Comparison of ENCODE assay signal across 9 cellular contexts in the genomic region with DNA sequence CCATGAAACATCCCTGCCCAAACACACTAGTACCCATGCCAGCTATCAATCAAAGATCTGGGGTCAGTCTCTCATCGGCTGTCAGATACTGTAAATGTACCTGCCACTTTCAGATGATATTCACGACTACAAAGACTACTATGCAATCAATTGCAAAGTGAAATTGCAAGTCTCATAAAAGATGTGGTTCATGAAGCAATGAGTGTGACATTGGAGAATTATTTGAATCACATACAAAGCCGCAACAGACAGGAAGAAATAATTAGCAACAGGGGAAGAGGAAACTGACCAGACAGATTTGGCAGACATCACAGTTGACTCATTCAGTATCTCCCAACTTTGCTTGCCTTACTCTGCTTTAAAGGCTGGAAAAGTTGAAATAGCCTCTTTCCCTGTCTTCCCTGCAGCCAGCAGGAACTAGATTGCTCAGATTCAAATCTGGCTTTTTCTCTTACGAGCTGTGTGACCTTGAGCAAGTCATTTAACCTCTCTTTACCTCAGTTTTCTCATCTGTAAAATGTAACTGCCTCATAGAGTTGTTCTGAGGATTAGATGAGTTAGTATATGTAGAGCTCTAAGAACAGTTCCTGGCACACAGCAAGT.
DNase-seq lines count a peak whose midpoint lies in the region; ATAC-seq and TF ChIP-seq lines count a peak whose summit lies in the region.
"Had no signal": no experiment of that assay in that cellular context is flagged by ENCODE, and none has a peak within 500 bp of the region (broad histone marks: within the 10 kb centered on the region; RNA-seq: fewer than 3 reads in every experiment).

No MANE protein-coding gene starts in this region.

- no peak overlapping the region for H2AFZ ChIP-seq in osteoblast (ENCODE audit: low read length)

- peak overlapping the region; percentile 56 for H3K4me2 ChIP-seq in osteoblast (ENCODE audit: insufficient read depth, low read length)

- H3K27me3 ChIP-seq in adipocyte (replicated peaks; ENCODE audit: control insufficient read depth, insufficient read depth, low read length) (peaks cover 3% of the 10 kb centered on the region), osteoblast (ENCODE audit: insufficient read depth, low read length) (no peaks in the 10 kb centered on the region)

- POLR2A ChIA-PET in activated CD8-positive, alpha-beta T cell treated with anti-CD3 and anti-CD28 coated beads for 36 hours (lab: Charles Lee): no interaction called here
- POLR2A ChIA-PET in activated CD8-positive, alpha-beta T cell treated with anti-CD3 and anti-CD28 coated beads, Interleukin-2, amount 10 ng/mL, durations not matched to agents 7 days and 5 days (lab: Charles Lee): no interaction called here

- in situ Hi-C loops in G401 (cut with HindIII; ENCODE audit: low sequenced_read_pairs): no loop called here

- CTCF ChIA-PET in activated CD8-positive, alpha-beta T cell treated with anti-CD3 and anti-CD28 coated beads for 36 hours (lab: Charles Lee): no interaction called here
- CTCF ChIA-PET in activated CD8-positive, alpha-beta T cell treated with anti-CD3 and anti-CD28 coated beads, Interleukin-2, amount 10 ng/mL, durations not matched to agents 7 days and 5 days (lab: Charles Lee): no interaction called here

- H3K36me3 ChIP-seq in adipocyte (ENCODE audit: control insufficient read depth, insufficient read depth, low read length, severe bottlenecking) (no peaks in the 10 kb centered on the region), osteoblast (ENCODE audit: insufficient read depth, low read length) (no peaks in the 10 kb centered on the region)

- no peaks in the 10 kb centered on the region for H3K36me3 Mint-ChIP-seq in activated CD8-positive, alpha-beta T cell treated with anti-CD3 and anti-CD28 coated beads for 36 hours (ENCODE audit: low read depth)
- H3K36me3 Mint-ChIP-seq in activated CD8-positive, alpha-beta T cell treated with anti-CD3 and anti-CD28 coated beads, Interleukin-2, amount 10 ng/mL, durations not matched to agents 7 days and 5 days (ENCODE audit: low read depth): no peaks in the 10 kb centered on the region

- H3K27ac Mint-ChIP-seq in activated CD8-positive, alpha-beta T cell treated with anti-CD3 and anti-CD28 coated beads for 36 hours: no peak overlapping the region
- no peak overlapping the region for H3K27ac Mint-ChIP-seq in activated CD8-positive, alpha-beta T cell treated with anti-CD3 and anti-CD28 coated beads, Interleukin-2, amount 10 ng/mL, durations not matched to agents 7 days and 5 days

- no peaks in the 10 kb centered on the region for H3K79me2 ChIP-seq in osteoblast (ENCODE audit: insufficient read depth, low read length)

- peaks cover 6% of the 10 kb centered on the region for H3K27me3 Mint-ChIP-seq in activated CD8-positive, alpha-beta T cell treated with anti-CD3 and anti-CD28 coated beads for 36 hours
- peaks cover 9% of the 10 kb centered on the region for H3K27me3 Mint-ChIP-seq in activated CD8-positive, alpha-beta T cell treated with anti-CD3 and anti-CD28 coated beads, Interleukin-2, amount 10 ng/mL, durations not matched to agents 7 days and 5 days (ENCODE audit: low read depth)

- intact Hi-C loops in activated CD8-positive, alpha-beta T cell treated with anti-CD3 and anti-CD28 coated beads for 36 hours (cut with micrococcal nuclease): no loop called here

- H4K20me1 ChIP-seq in osteoblast (ENCODE audit: insufficient read depth, low read length): no peaks in the 10 kb centered on the region

- no peak overlapping the region for H3K9ac ChIP-seq in adipocyte (ENCODE audit: low read length)

- H3K4me3 ChIP-seq in adipocyte (ENCODE audit: low read length) (no peak overlapping the region), osteoblast (ENCODE audit: insufficient read depth, low read length) (peak overlapping the region; percentile 22)

- no peaks in the 10 kb centered on the region for H3K4me1 Mint-ChIP-seq in activated CD8-positive, alpha-beta T cell treated with anti-CD3 and anti-CD28 coated beads for 36 hours (ENCODE audit: low read depth)
- peaks cover 3% of the 10 kb centered on the region for H3K4me1 Mint-ChIP-seq in activated CD8-positive, alpha-beta T cell treated with anti-CD3 and anti-CD28 coated beads, Interleukin-2, amount 10 ng/mL, durations not matched to agents 7 days and 5 days (ENCODE audit: low read depth)

- TF ChIP-seq CTCF in activated CD8-positive, alpha-beta T cell treated with anti-CD3 and anti-CD28 coated beads for 36 hours (IDR thresholded peaks at IDR 0.05): no peak
- no peak for TF ChIP-seq CTCF in osteoblast (IDR thresholded peaks at IDR 0.05; ENCODE audit: extremely low read depth, low read depth, low read length)

- no peaks in the 10 kb centered on the region for H3K9me3 ChIP-seq in adipocyte (ENCODE audit: control insufficient read depth, low read length)
- H3K9me3 ChIP-seq in osteoblast (ENCODE audit: low read depth, low read length): no peaks in the 10 kb centered on the region

- no peak overlapping the region for H3K4me3 Mint-ChIP-seq in activated CD8-positive, alpha-beta T cell treated with anti-CD3 and anti-CD28 coated beads for 36 hours
- no peak overlapping the region for H3K4me3 Mint-ChIP-seq in activated CD8-positive, alpha-beta T cell treated with anti-CD3 and anti-CD28 coated beads, Interleukin-2, amount 10 ng/mL, durations not matched to agents 7 days and 5 days

- peak overlapping the region; percentile 52 for H3K27ac ChIP-seq in osteoblast (ENCODE audit: low read depth, low read length)
- H3K27ac ChIP-seq: C4-2B had no signal

- ATAC-seq in activated CD8-positive, alpha-beta T cell treated with anti-CD3 and anti-CD28 coated beads for 36 hours: peak; percentile 30
- ATAC-seq in activated CD8-positive, alpha-beta T cell treated with anti-CD3 and anti-CD28 coated beads, Interleukin-2, amount 10 ng/mL, durations not matched to agents 7 days and 5 days: no peak
- ATAC-seq in HG03469 (IDR thresholded peaks at IDR 0.05; ENCODE audit: unreplicated experiment): peak; percentile 68

- H3K4me1 ChIP-seq in adipocyte (ENCODE audit: control insufficient read depth, insufficient read depth, low read length) (peaks cover 17% of the 10 kb centered on the region), osteoblast (ENCODE audit: insufficient read depth, low read length) (peaks cover 41% of the 10 kb centered on the region)

- H3K9me3 Mint-ChIP-seq in activated CD8-positive, alpha-beta T cell treated with anti-CD3 and anti-CD28 coated beads for 36 hours: no peaks in the 10 kb centered on the region
- no peaks in the 10 kb centered on the region for H3K9me3 Mint-ChIP-seq in activated CD8-positive, alpha-beta T cell treated with anti-CD3 and anti-CD28 coated beads, Interleukin-2, amount 10 ng/mL, durations not matched to agents 7 days and 5 days (ENCODE audit: insufficient read depth)

- DNase-seq in activated CD8-positive, alpha-beta T cell treated with anti-CD3 and anti-CD28 coated beads for 36 hours: no peak
- no peak for DNase-seq in activated CD8-positive, alpha-beta T cell treated with anti-CD3 and anti-CD28 coated beads, Interleukin-2, amount 10 ng/mL, durations not matched to agents 7 days and 5 days
- DNase-seq in adipocyte (ENCODE audit: low read depth) (peak; percentile 87), osteoblast (ENCODE audit: insufficient read length, low spot score, missing footprints) (no peak), cerebellum (ENCODE audit: low spot score) (no peak), NCI-H1092 treated with DMSO at 0.1 percent for 48 hours (lab: John Stamatoyannopoulos, UW) (no peak), G401 (ENCODE audit: low spot score) (no peak)
